2 cellular contexts compared by ENCODE assay signal in the genomic region with DNA sequence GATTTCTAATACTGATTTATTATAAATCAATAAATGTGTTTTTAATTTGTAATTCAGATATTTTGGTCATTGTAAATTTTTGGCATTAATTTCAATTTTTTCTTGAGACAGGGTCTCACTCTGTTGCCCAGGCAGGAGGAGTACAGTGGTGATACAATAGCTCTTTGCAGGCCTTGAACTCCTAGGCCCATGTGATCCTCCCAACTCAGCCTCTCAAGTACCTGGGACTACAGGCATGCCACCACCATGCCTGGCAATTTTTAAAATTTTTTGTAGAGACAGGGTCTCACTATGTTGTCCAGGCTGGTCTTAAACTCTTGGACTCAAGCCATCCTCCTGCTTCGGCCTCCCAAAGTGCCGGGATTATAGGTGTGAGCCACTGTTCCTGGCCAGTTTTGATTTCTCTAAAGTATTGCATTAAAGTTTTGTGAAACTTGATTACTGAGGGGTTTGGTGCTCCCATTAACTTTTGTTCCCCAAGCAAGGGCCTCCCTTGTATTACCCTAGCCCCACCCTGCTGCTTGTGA.
TF ChIP-seq lines count a peak whose summit lies in the region.

No MANE protein-coding gene starts in this region.

TF ChIP-seq in HEK293, 187 proteins besides CTCF, POLR2A, EP300 and RAD21:
- TF ChIP-seq ZNF202 (tag by site-specific recombination; IDR thresholded peaks at IDR 0.05; ENCODE audit: borderline replicate concordance) = no peak
- TF ChIP-seq ZNF121 (tag by site-specific recombination; IDR thresholded peaks at IDR 0.05) = peak; percentile 92
- TF ChIP-seq FEZF1 (tag by site-specific recombination; IDR thresholded peaks at IDR 0.05) = no peak
- no peak for TF ChIP-seq ZNF175 (tag by site-specific recombination; IDR thresholded peaks at IDR 0.05)

TF ChIP-seq in H1, 55 proteins besides CTCF, POLR2A, EP300 and RAD21:
- peak; percentile 59; the same call in 1 of the 2 replicates for TF ChIP-seq KDM1A (IDR thresholded peaks at IDR 0.05; ENCODE audit: borderline replicate concordance, low read length)
- no peak for TF ChIP-seq RNF2 (IDR thresholded peaks at IDR 0.05; ENCODE audit: borderline replicate concordance, low read depth, low read length, missing control alignments, poor library complexity, severe bottlenecking)
- no peak for TF ChIP-seq GTF2F1 (IDR thresholded peaks at IDR 0.05; ENCODE audit: borderline replicate concordance, low read depth, low read length)
- TF ChIP-seq TAF1 (IDR thresholded peaks at IDR 0.05; ENCODE audit: low read depth, low read length) = no peak
- TF ChIP-seq SUZ12 (IDR thresholded peaks at IDR 0.05; ENCODE audit: low read length) = no peak
- TF ChIP-seq CHD7 (IDR thresholded peaks at IDR 0.05; ENCODE audit: insufficient replicate concordance, low read length) = no peak
TF ChIP-seq in H1: peak in this region for 1.
